8 cellular contexts compared by ENCODE assay signal in the genomic region with DNA sequence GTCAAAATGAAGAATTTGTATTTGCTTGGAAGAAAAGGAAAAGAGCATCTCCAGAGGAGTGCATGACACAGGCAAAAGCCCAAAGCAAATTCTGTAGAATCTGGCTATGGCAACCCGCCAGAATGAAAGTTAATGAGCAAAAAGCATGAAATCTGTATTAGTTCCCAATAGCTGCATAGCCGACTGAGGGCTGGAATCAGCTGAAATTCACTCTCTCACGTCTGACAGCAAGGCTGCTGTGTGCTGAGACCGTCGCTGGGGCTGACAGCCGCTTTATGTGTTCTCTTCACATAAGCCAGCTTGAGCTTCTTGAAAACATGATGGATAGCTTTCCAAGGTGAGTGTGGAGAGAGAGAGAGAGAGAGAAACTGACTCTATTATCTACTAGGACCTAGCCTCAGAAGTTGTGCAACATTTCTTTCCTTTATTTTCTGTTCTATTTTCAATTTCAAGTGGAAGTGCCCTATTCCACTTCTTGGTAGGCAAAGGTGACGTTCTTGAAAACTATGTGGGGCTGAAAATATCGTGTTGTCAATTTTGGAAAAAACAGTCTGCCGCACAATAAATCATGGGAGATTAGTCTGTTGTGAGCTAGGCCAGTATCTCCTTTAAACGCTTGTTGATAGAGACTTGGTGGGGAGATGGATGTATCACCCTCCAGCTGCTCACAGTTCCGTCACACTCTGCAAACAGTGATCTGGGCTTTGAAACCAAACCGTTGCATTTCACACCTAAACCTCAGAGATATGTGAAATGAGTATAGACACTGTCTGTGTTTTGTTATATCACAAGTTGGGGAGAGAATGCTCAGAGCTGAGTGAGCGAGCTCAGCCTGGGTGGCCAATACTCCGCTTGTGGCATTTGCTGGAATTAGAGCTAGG.
DNase-seq lines count a peak whose midpoint lies in the region; ATAC-seq and TF ChIP-seq lines count a peak whose summit lies in the region.

No MANE protein-coding gene starts in this region.

- DNase-seq in MV-4-11 (lab: John Stamatoyannopoulos, UW) (peak; percentile 36), cerebellar cortex (ENCODE audit: low spot score) (peak; percentile 2), GM03348 (ENCODE audit: low spot score) (no peak), BE2C (no peak), NCI-H226 (no peak)
- peak; percentile 49 for DNase-seq in stimulated activated CD8-positive, alpha-beta memory T cell treated with anti-CD3 and anti-CD28 coated beads, Interleukin-4, amount 100 ng/mL, for 48 hours

- no peaks in the 10 kb centered on the region for H3K4me1 ChIP-seq in BE2C

- peak; percentile 95 for ATAC-seq in GM18505 (IDR thresholded peaks at IDR 0.05; ENCODE audit: unreplicated experiment)
- ATAC-seq in GM21528 (IDR thresholded peaks at IDR 0.05; ENCODE audit: low FRiP score, unreplicated experiment): peak; percentile 93

- no peak overlapping the region for H3K4me3 ChIP-seq in BE2C (ENCODE audit: low read depth, low read length)

- TF ChIP-seq POLR2A in GM18505 (IDR thresholded peaks at IDR 0.05; ENCODE audit: borderline replicate concordance, extremely low read depth, insufficient read depth, insufficient read length): no peak

- H3K36me3 ChIP-seq in BE2C: no peaks in the 10 kb centered on the region

- H3K27me3 ChIP-seq in BE2C: no peaks in the 10 kb centered on the region

- no peaks in the 10 kb centered on the region for H3K9me3 ChIP-seq in BE2C

- TF ChIP-seq CTCF in BE2C (IDR thresholded peaks at IDR 0.05; ENCODE audit: low read depth, low read length): no peak

Comparison
In these comparisons a context has a peak if more than half of its experiments do, and no peak if none do; other contexts are left out.
1. DNase-seq: peak in MV-4-11 (single experiment), cerebellar cortex (single experiment) and stimulated activated CD8-positive, alpha-beta memory T cell treated with anti-CD3 and anti-CD28 coated beads, Interleukin-4, amount 100 ng/mL, for 48 hours (single experiment); none in GM03348 (single experiment), BE2C (single experiment) and NCI-H226 (single experiment).